Comparison of ENCODE assay signal across 13 cellular contexts in the genomic region with DNA sequence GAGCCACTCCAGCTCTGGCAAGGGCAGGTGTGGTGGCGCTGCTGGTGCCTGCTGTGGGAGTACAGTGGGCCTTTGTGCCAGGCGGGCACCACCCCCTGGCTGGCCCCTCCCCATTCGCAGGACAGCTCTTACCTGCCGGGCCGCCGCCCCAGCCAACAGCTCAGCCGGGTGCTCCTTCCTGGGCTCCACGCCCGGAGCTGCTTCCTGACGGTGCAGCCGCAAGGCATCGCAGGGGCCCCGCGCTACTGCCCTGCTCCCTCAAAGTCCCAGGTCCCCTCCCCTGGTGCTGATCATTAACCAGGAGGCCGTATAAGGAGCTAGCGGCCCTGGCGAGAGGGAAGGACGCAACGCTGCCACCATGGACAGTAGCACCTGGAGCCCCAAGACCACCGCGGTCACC. TPM values are rescaled to one million over a fixed set of nuclear protein-coding genes. Genes with fewer than 3 reads are reported as not detected.
A peak's percentile ranks its signal among the peaks of the same experiment; 100 is the strongest.
DNase-seq lines count a peak whose midpoint lies in the region; ATAC-seq and TF ChIP-seq lines count a peak whose summit lies in the region.
"Had no signal": no experiment of that assay in that cellular context is flagged by ENCODE, and none has a peak within 500 bp of the region (broad histone marks: within the 10 kb centered on the region; RNA-seq: fewer than 3 reads in every experiment).

A gene (plus strand): TSS at position 338 of the 400 bp plus-strand sequence. CDS start 21 bp downstream, at position 359.

- H3K4me3 Mint-ChIP-seq in stimulated activated naive B cell treated with anti-CD40 and anti-IgM and Interleukin-4, amounts not matched to agents 10 μg/mL and 1 μg/mL and 100 μg/mL, for 72 hours = no peak within 1 kb of the TSS
- H3K4me3 Mint-ChIP-seq in osteocyte (ENCODE audit: unreplicated experiment) = no peak within 1 kb of the TSS
- H3K4me3 Mint-ChIP-seq: stimulated activated memory B cell treated with anti-CD40 and anti-IgM and Interleukin-4, amounts not matched to agents 10 μg/mL and 1 μg/mL and 100 μg/mL, for 72 hours had no signal

- H3K4me3 ChIP-seq in Peyer's patch (peak within 1 kb of the TSS in 3 of 4 donors; percentile 25 to 63 (median 63)), right cardiac atrium (ENCODE audit: low read length) (no peak within 1 kb of the TSS), stomach (no peak within 1 kb of the TSS)
- H3K4me3 ChIP-seq: ascending aorta had no signal

- intact Hi-C loops in right cardiac atrium (cut with DNase I) = no loop called here
- intact Hi-C loops in stomach (cut with DNase I; ENCODE audit: low total_unique reads) = no loop called here

- H3K36me3 ChIP-seq in Peyer's patch (no peaks in the 10 kb centered on the region), stomach (no peaks in the 10 kb centered on the region)
- H3K36me3 ChIP-seq: ascending aorta had no signal

- H3K27ac ChIP-seq in Peyer's patch (peak within 1 kb of the TSS in 3 of 4 donors; percentile 68 to 88 (median 87)), right cardiac atrium (ENCODE audit: low read length) (no peak within 1 kb of the TSS), stomach (peak within 1 kb of the TSS in 3 of 5 donors; percentile 2 to 50 (median 34))
- H3K27ac ChIP-seq: ascending aorta had no signal

- H3K36me3 Mint-ChIP-seq in stimulated activated naive B cell treated with anti-CD40 and anti-IgM and Interleukin-4, amounts not matched to agents 10 μg/mL and 1 μg/mL and 100 μg/mL, for 72 hours = no peaks in the 10 kb centered on the region
- no peaks in the 10 kb centered on the region for H3K36me3 Mint-ChIP-seq in osteocyte (ENCODE audit: unreplicated experiment)
- H3K36me3 Mint-ChIP-seq: stimulated activated memory B cell treated with anti-CD40 and anti-IgM and Interleukin-4, amounts not matched to agents 10 μg/mL and 1 μg/mL and 100 μg/mL, for 72 hours had no signal

- H3K4me1 ChIP-seq in Peyer's patch (no peaks in the 10 kb centered on the region), right cardiac atrium (ENCODE audit: control insufficient read depth, insufficient read depth, low read length) (peaks cover 2% of the 10 kb centered on the region), stomach (peaks cover 0 to 12% (median 8%) of the 10 kb centered on the region in 4 donors)
- H3K4me1 ChIP-seq: ascending aorta had no signal

- H3K4me1 Mint-ChIP-seq in stimulated activated naive B cell treated with anti-CD40 and anti-IgM and Interleukin-4, amounts not matched to agents 10 μg/mL and 1 μg/mL and 100 μg/mL, for 72 hours = no peaks in the 10 kb centered on the region
- H3K4me1 Mint-ChIP-seq in osteocyte (ENCODE audit: unreplicated experiment) = no peaks in the 10 kb centered on the region
- H3K4me1 Mint-ChIP-seq: stimulated activated memory B cell treated with anti-CD40 and anti-IgM and Interleukin-4, amounts not matched to agents 10 μg/mL and 1 μg/mL and 100 μg/mL, for 72 hours had no signal

- H3K27ac Mint-ChIP-seq in stimulated activated naive B cell treated with anti-CD40 and anti-IgM and Interleukin-4, amounts not matched to agents 10 μg/mL and 1 μg/mL and 100 μg/mL, for 72 hours = no peak within 1 kb of the TSS
- no peak within 1 kb of the TSS for H3K27ac Mint-ChIP-seq in osteocyte (ENCODE audit: unreplicated experiment)
- H3K27ac Mint-ChIP-seq: stimulated activated memory B cell treated with anti-CD40 and anti-IgM and Interleukin-4, amounts not matched to agents 10 μg/mL and 1 μg/mL and 100 μg/mL, for 72 hours had no signal

- H3K9me3 ChIP-seq in Peyer's patch (no peaks in the 10 kb centered on the region), right cardiac atrium (ENCODE audit: control insufficient read depth, low read length) (no peaks in the 10 kb centered on the region), stomach (no peaks in the 10 kb centered on the region)
- H3K9me3 ChIP-seq: ascending aorta had no signal

- peak; percentile 94 to 97 for TF ChIP-seq POLR2A in Peyer's patch (IDR thresholded peaks at IDR 0.05)
- TF ChIP-seq POLR2A in stomach (IDR thresholded peaks at IDR 0.05) = no peak

- H3K9me3 Mint-ChIP-seq in stimulated activated naive B cell treated with anti-CD40 and anti-IgM and Interleukin-4, amounts not matched to agents 10 μg/mL and 1 μg/mL and 100 μg/mL, for 72 hours = no peaks in the 10 kb centered on the region
- no peaks in the 10 kb centered on the region for H3K9me3 Mint-ChIP-seq in osteocyte (ENCODE audit: unreplicated experiment)
- H3K9me3 Mint-ChIP-seq: stimulated activated memory B cell treated with anti-CD40 and anti-IgM and Interleukin-4, amounts not matched to agents 10 μg/mL and 1 μg/mL and 100 μg/mL, for 72 hours had no signal

- H3K27me3 ChIP-seq in Peyer's patch (no peaks in the 10 kb centered on the region), right cardiac atrium (ENCODE audit: control insufficient read depth, insufficient read depth) (no peaks in the 10 kb centered on the region), stomach (peaks cover 0 to 39% (median 0%) of the 10 kb centered on the region in 3 donors)
- H3K27me3 ChIP-seq: ascending aorta had no signal

- peak in 1 of 2 donors; percentile 40 for ATAC-seq in right cardiac atrium
- no peak for ATAC-seq in HG03342 (IDR thresholded peaks at IDR 0.05; ENCODE audit: unreplicated experiment)
- no peak for ATAC-seq in stimulated activated naive B cell treated with anti-CD40 and anti-IgM and Interleukin-4, amounts not matched to agents 10 μg/mL and 1 μg/mL and 100 μg/mL, for 72 hours (replicated peaks)
- ATAC-seq in GM18502 (IDR thresholded peaks at IDR 0.05; ENCODE audit: poor library complexity, unreplicated experiment) = no peak

- DNase-seq in NCI-H1436 treated with DMSO at 0.1 percent for 48 hours (lab: John Stamatoyannopoulos, UW) = peak; percentile 12
- DNase-seq in Peyer's patch = peak in 2 of 3 donors; percentile 93 to 96
- DNase-seq in right cardiac atrium = no peak
- DNase-seq in stomach = peak; percentile 88
- no peak for DNase-seq in stimulated activated naive B cell treated with anti-CD40 and anti-IgM and Interleukin-4, amounts not matched to agents 10 μg/mL and 1 μg/mL and 100 μg/mL, for 72 hours
- no peak for DNase-seq in osteocyte (ENCODE audit: extremely low spot score, unreplicated experiment)
- DNase-seq: activated CD4-positive, CD25-positive, alpha-beta regulatory T cell had no signal

- WGBS in right cardiac atrium = 40% methylated on average over 21 of the region's 21 CpGs
- WGBS in stomach, 5 donors = 19 to 30% (median 24%) methylated on average over 19 to 21 of the region's 21 CpGs

- no peak for TF ChIP-seq EP300 in stomach (IDR thresholded peaks at IDR 0.05)

- TF ChIP-seq CTCF in Peyer's patch (IDR thresholded peaks at IDR 0.05) (peak in 1 of 6 experiments; percentile 24), stomach (IDR thresholded peaks at IDR 0.05) (no peak), osteocyte (IDR thresholded peaks at IDR 0.05) (no peak)

- H3K27me3 Mint-ChIP-seq in stimulated activated naive B cell treated with anti-CD40 and anti-IgM and Interleukin-4, amounts not matched to agents 10 μg/mL and 1 μg/mL and 100 μg/mL, for 72 hours = peaks cover 40 to 59% of the 10 kb centered on the region in 2 donors
- H3K27me3 Mint-ChIP-seq in osteocyte (ENCODE audit: unreplicated experiment) = peaks cover 37% of the 10 kb centered on the region

RNA-seq across cellular contexts. Expression of the gene that starts here (rescaled TPM):
- total RNA-seq in Peyer's patch (1,000 to 10,000 TPM in 3 of 4 donors, 10 to 100 TPM in 1; 14.0 to 1,055 (median 1,005) TPM), right cardiac atrium (10 to 100 TPM; 52.7 to 98.2 (median 86.3) TPM), stomach (10 to 100 TPM in 1 of 5 donors, 1 to 10 TPM in 2, not detected in 2; 1.0 to 13.8 (median 2.3) TPM), osteocyte (not detected in 2 replicates)
- polyA plus RNA-seq in right cardiac atrium (49.5 TPM), stomach (1 to 10 TPM in 1 of 3 donors, under 1 TPM in 1, not detected in 1; 0.68 to 2.8 TPM)
- total RNA-seq: ascending aorta, epithelial cell of proximal tubule, RPMI7951 had no signal

Comparison
In these comparisons a context has a peak if more than half of its experiments do, and no peak if none do; other contexts are left out.
1. RNA of the gene that starts here (polyA plus RNA-seq): 49.5 TPM in right cardiac atrium (single experiment); 0.68 to 2.8 TPM in stomach; every median in the first group is over 10 times any median in the second.
2. DNase-seq: peak in NCI-H1436 treated with DMSO at 0.1 percent for 48 hours (single experiment), Peyer's patch (2 of 3) and stomach (single experiment); none in right cardiac atrium (0 of 3), stimulated activated naive B cell treated with anti-CD40 and anti-IgM and Interleukin-4, amounts not matched to agents 10 μg/mL and 1 μg/mL and 100 μg/mL, for 72 hours (single experiment) and osteocyte (single experiment).
3. H3K4me3 ChIP-seq: peak in Peyer's patch (3 of 4); none in right cardiac atrium (single experiment) and stomach (0 of 4).
4. POLR2A ChIP-seq: peak in Peyer's patch (2 of 2); none in stomach (0 of 4).